8 cellular contexts compared by ENCODE assay signal in genomic region chr17:73165616-73166404, GRCh38. TPM values are rescaled to one million over a fixed set of nuclear protein-coding genes. Genes with fewer than 3 reads are reported as not detected.
A peak's percentile ranks its signal among the peaks of the same experiment; 100 is the strongest.
DNase-seq lines count a peak whose midpoint lies in the region; ATAC-seq and TF ChIP-seq lines count a peak whose summit lies in the region.

No MANE protein-coding gene starts in this region.

- H3K4me3 Mint-ChIP-seq in WTC11: peak overlapping the region; percentile 85

- TF ChIP-seq CTCF in WTC11 (IDR thresholded peaks at IDR 0.05) (no peak), right atrium auricular region (IDR thresholded peaks at IDR 0.05) (no peak), smooth muscle cell (IDR thresholded peaks at IDR 0.05; ENCODE audit: borderline replicate concordance, insufficient read depth, poor library complexity, severe bottlenecking) (no peak)

- WGBS in smooth muscle cell (ENCODE audit: low lambda C conversion rate): 3% methylated on average over 49 of the region's 51 CpGs

- H3K4me1 Mint-ChIP-seq in WTC11: peaks cover 50% of the 10 kb centered on the region

- DNase-seq in NCI-H146 (lab: John Stamatoyannopoulos, UW): peak; percentile 28
- DNase-seq in NCI-H146 treated with DMSO at 0.1 percent for 48 hours (lab: John Stamatoyannopoulos, UW; ENCODE audit: unreplicated experiment): no peak
- peak; percentile 38 for DNase-seq in WTC11 (ENCODE audit: low spot score)
- no peak for DNase-seq in right atrium auricular region (ENCODE audit: low spot score)
- DNase-seq in smooth muscle cell (lab: John Stamatoyannopoulos, UW; ENCODE audit: unreplicated experiment): no peak
- DNase-seq in NCI-H1048 (lab: John Stamatoyannopoulos, UW): no peak
- DNase-seq in GOT3 (lab: John Stamatoyannopoulos, UW): no peak
- DNase-seq in cortex of kidney (lab: John Stamatoyannopoulos, UW): no peak

- ATAC-seq in WTC11: peak; percentile 2; the same call in 1 of the 2 replicates

- H3K4me2 ChIP-seq in smooth muscle cell: peak overlapping the region; percentile 97

- POLR2A ChIA-PET in WTC11 (lab: Charles Lee): interaction anchor here (0.9 to 1.0 kb wide), 4 partner anchors 10 to 573 kb away, joined by 3 to 4 read pairs (median 3); partner anchors contain the start of gene COG1

- peaks cover 74% of the 10 kb centered on the region for H3K27me3 Mint-ChIP-seq in WTC11 (ENCODE audit: low read depth)

- CTCF ChIA-PET in WTC11 (lab: Charles Lee): interaction anchor here (0.6 to 3.4 kb wide), 13 partner anchors 10 to 609 kb away, joined by 3 to 32 read pairs (median 7); partner anchors contain the start of gene SLC39A11

- H3K9me3 ChIP-seq in right atrium auricular region (no peaks in the 10 kb centered on the region), smooth muscle cell (replicated peaks; ENCODE audit: low read depth) (no peaks in the 10 kb centered on the region)

- H2AFZ ChIP-seq in smooth muscle cell (ENCODE audit: low read depth): no peak overlapping the region

- H3K4me3 ChIP-seq in right atrium auricular region (peak overlapping the region; percentile 36 to 56), smooth muscle cell (peak overlapping the region; percentile 60)

- H3K9ac ChIP-seq in smooth muscle cell (ENCODE audit: low read depth): no peak overlapping the region

- H3K36me3 ChIP-seq in right atrium auricular region (no peaks in the 10 kb centered on the region), smooth muscle cell (ENCODE audit: low read depth) (no peaks in the 10 kb centered on the region)

- no peak overlapping the region for H3K27ac Mint-ChIP-seq in WTC11

- H3K27me3 ChIP-seq in right atrium auricular region: peaks cover 0 to 5% of the 10 kb centered on the region in 2 donors
- peaks cover 62% of the 10 kb centered on the region for H3K27me3 ChIP-seq in smooth muscle cell (ENCODE audit: low read depth)

- H4K20me1 ChIP-seq in smooth muscle cell (ENCODE audit: low read depth): no peaks in the 10 kb centered on the region

- peak overlapping the region in 1 of 2 donors; percentile 59 for H3K27ac ChIP-seq in right atrium auricular region
- H3K27ac ChIP-seq in smooth muscle cell (ENCODE audit: low read depth): no peak overlapping the region

- no peaks in the 10 kb centered on the region for H3F3A ChIP-seq in smooth muscle cell (ENCODE audit: low read depth)

- H3K4me1 ChIP-seq in right atrium auricular region (peaks cover 2 to 31% of the 10 kb centered on the region in 2 donors), smooth muscle cell (ENCODE audit: low read depth) (peaks cover 7% of the 10 kb centered on the region)

- no peaks in the 10 kb centered on the region for H3K79me2 ChIP-seq in smooth muscle cell (ENCODE audit: low read depth)

- peaks cover 16% of the 10 kb centered on the region for H3K36me3 Mint-ChIP-seq in WTC11

- peaks cover 15% of the 10 kb centered on the region for H3K9me3 Mint-ChIP-seq in WTC11

TF ChIP-seq in WTC11, 78 proteins besides CTCF, POLR2A, EP300 and RAD21 (continues in another document):
- TF ChIP-seq CREB1 (CRISPR knock-in tag; IDR thresholded peaks at IDR 0.05) (no peak), ZNF396 (CRISPR knock-in tag; IDR thresholded peaks at IDR 0.05; ENCODE audit: borderline replicate concordance) (no peak), ZNF232 (CRISPR knock-in tag; IDR thresholded peaks at IDR 0.05) (0 out of 2 replicates have a peak, but pooled peaks have one; percentile 59), ZNF423 (CRISPR knock-in tag; IDR thresholded peaks at IDR 0.05) (peak; percentile 21; the same call in 1 of the 2 replicates), PRDM15 (CRISPR knock-in tag; IDR thresholded peaks at IDR 0.05) (no peak), NR3C1 (CRISPR knock-in tag; conservative IDR thresholded peaks at IDR 0.05; ENCODE audit: low read depth) (no peak), ZNF671 (CRISPR knock-in tag; IDR thresholded peaks at IDR 0.05) (no peak), CREM (CRISPR knock-in tag; IDR thresholded peaks at IDR 0.05) (no peak), ESRRA (CRISPR knock-in tag; IDR thresholded peaks at IDR 0.05; ENCODE audit: borderline replicate concordance) (no peak), ETV6 (CRISPR knock-in tag; IDR thresholded peaks at IDR 0.05) (peak; percentile 39; the same call in 1 of the 2 replicates), E2F5 (CRISPR knock-in tag; IDR thresholded peaks at IDR 0.05) (no peak)
- TF ChIP-seq, protein P1, sequence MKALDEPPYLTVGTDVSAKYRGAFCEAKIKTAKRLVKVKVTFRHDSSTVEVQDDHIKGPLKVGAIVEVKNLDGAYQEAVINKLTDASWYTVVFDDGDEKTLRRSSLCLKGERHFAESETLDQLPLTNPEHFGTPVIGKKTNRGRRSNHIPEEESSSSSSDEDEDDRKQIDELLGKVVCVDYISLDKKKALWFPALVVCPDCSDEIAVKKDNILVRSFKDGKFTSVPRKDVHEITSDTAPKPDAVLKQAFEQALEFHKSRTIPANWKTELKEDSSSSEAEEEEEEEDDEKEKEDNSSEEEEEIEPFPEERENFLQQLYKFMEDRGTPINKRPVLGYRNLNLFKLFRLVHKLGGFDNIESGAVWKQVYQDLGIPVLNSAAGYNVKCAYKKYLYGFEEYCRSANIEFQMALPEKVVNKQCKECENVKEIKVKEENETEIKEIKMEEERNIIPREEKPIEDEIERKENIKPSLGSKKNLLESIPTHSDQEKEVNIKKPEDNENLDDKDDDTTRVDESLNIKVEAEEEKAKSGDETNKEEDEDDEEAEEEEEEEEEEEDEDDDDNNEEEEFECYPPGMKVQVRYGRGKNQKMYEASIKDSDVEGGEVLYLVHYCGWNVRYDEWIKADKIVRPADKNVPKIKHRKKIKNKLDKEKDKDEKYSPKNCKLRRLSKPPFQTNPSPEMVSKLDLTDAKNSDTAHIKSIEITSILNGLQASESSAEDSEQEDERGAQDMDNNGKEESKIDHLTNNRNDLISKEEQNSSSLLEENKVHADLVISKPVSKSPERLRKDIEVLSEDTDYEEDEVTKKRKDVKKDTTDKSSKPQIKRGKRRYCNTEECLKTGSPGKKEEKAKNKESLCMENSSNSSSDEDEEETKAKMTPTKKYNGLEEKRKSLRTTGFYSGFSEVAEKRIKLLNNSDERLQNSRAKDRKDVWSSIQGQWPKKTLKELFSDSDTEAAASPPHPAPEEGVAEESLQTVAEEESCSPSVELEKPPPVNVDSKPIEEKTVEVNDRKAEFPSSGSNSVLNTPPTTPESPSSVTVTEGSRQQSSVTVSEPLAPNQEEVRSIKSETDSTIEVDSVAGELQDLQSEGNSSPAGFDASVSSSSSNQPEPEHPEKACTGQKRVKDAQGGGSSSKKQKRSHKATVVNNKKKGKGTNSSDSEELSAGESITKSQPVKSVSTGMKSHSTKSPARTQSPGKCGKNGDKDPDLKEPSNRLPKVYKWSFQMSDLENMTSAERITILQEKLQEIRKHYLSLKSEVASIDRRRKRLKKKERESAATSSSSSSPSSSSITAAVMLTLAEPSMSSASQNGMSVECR (CRISPR knock-in tag; IDR thresholded peaks at IDR 0.05; ENCODE audit: borderline replicate concordance): no peak
- TF ChIP-seq, protein P2, sequence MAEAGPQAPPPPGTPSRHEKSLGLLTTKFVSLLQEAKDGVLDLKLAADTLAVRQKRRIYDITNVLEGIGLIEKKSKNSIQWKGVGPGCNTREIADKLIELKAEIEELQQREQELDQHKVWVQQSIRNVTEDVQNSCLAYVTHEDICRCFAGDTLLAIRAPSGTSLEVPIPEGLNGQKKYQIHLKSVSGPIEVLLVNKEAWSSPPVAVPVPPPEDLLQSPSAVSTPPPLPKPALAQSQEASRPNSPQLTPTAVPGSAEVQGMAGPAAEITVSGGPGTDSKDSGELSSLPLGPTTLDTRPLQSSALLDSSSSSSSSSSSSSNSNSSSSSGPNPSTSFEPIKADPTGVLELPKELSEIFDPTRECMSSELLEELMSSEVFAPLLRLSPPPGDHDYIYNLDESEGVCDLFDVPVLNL (CRISPR knock-in tag; IDR thresholded peaks at IDR 0.05; ENCODE audit: borderline replicate concordance, low read depth): no peak

RNA-seq across cellular contexts. Expression of gene SSTR2, which starts 1.0 kb away (rescaled TPM):
- total RNA-seq in WTC11 (2021) (1.9 to 3.7 TPM (median 1.9 TPM) in 3 replicates), right atrium auricular region (1 to 10 TPM in 1 of 2 donors, under 1 TPM in 1; 0.20 to 1.1 TPM), smooth muscle cell (0.04 and 0.45 TPM in 2 replicates)
- 0.83 TPM in 1 of 2 replicates, not detected in the other for polyA plus RNA-seq in smooth muscle cell

RNA-seq across cellular contexts. Expression of gene COG1, which starts 27.0 kb away (rescaled TPM):
- total RNA-seq in WTC11 (2021) (19.2 to 22.6 TPM (median 19.5 TPM) in 3 replicates), right atrium auricular region (10 to 100 TPM; 17.3 to 21.3 TPM), smooth muscle cell (23.1 and 29.4 TPM in 2 replicates)
- polyA plus RNA-seq in smooth muscle cell: 37.8 and 45.8 TPM in 2 replicates

Comparison
In these comparisons a context has a peak if more than half of its experiments do, and no peak if none do; other contexts are left out.
1. DNase-seq: peak in NCI-H146 (single experiment) and WTC11 (single experiment); none in NCI-H146 treated with DMSO at 0.1 percent for 48 hours (single experiment), right atrium auricular region (single experiment), smooth muscle cell (single experiment), NCI-H1048 (single experiment), GOT3 (single experiment) and cortex of kidney (single experiment).